In the genomic region with DNA sequence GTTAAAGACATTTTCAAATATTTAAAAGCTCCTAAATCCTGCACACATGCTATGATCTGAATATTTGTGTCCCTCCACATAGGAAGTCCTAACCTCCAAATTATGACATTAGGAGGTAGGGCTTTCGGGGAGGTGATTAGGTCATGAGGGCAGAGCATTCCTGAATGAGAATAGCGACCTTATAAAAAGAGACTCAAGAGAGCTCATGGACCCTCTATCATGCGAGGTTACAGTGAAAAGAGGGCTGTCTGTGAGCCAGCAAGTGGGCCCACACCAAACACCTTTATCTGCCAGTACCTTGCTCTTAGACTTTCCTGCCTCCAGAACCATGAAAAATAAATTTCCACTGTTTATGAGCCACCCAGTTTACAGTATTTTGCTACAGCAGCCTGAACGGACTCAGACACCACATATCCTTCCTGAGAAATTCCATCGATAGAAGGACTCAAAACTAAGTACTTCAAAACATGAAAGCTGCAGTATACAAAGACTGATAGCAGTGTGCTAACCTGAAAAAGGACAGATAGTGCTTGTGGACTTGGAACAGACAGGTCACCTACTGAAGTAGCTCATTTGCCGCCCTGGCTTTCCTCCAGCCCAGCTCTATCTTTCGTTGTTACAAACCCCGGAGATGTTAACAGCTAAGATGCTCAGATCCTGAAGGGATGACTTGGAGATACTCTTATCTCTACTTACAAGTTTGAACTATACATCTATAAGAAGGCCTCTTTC, we compare ENCODE assay signal across 20 cellular contexts.
"Had no signal": no experiment of that assay in that cellular context is flagged by ENCODE, and none has a peak within 500 bp of the region (broad histone marks: within the 10 kb centered on the region; RNA-seq: fewer than 3 reads in every experiment).

No MANE protein-coding gene starts in this region.

- H2AFZ ChIP-seq: neural progenitor cell had no signal

- H3K36me3 ChIP-seq: gastrocnemius medialis, lower lobe of right lung, neural progenitor cell, stomach, upper lobe of right lung had no signal

- H3K27me3 ChIP-seq: gastrocnemius medialis, neural progenitor cell, stomach, testis, upper lobe of right lung had no signal

- H3K4me2 ChIP-seq: neural progenitor cell had no signal

- H3K4me1 ChIP-seq: lower lobe of right lung, neural progenitor cell, testis, upper lobe of right lung had no signal

- H3K4me3 Mint-ChIP-seq: activated B cell treated with CpG ODN at 0.5 μM for 24 hours; activated CD8-positive, alpha-beta T cell treated with anti-CD3 and anti-CD28 coated beads for 36 hours; activated T-cell treated with anti-CD3 and anti-CD28 coated beads, Interleukin-2, amount 50 U/mL, for 4 hours; naive B cell; neural progenitor cell had no signal

- H3K9ac ChIP-seq: neural progenitor cell had no signal

- H3K4me1 Mint-ChIP-seq: neural progenitor cell had no signal

- DNase-seq: activated B cell treated with CpG ODN at 0.5 μM for 24 hours; activated CD4-positive, alpha-beta T cell treated with anti-CD3 and anti-CD28 coated beads for 48 hours; activated CD8-positive, alpha-beta T cell treated with anti-CD3 and anti-CD28 coated beads for 36 hours; activated effector memory CD4-positive, alpha-beta T cell treated with Interleukin-2 at 50 U/mL for 16 hours; activated T-cell treated with anti-CD3 and anti-CD28 coated beads, Interleukin-2, amount 50 U/mL, for 4 hours; central memory CD4-positive, alpha-beta T cell; effector CD8-positive, alpha-beta T cell; gastrocnemius medialis; lower lobe of right lung; naive B cell; stimulated activated CD4-positive, alpha-beta T cell treated with anti-CD3 and anti-CD28 coated beads, Interleukin-12 subunit alpha, Interleukin-12 subunit beta, amount 100 ng/mL, for 4 hours; stimulated activated CD4-positive, alpha-beta T cell treated with anti-CD3 and anti-CD28 coated beads, Interleukin-2, amount 100 ng/mL, for 24 hours; stomach; T-helper 2 cell; testis; upper lobe of right lung had no signal

- H3K9me3 Mint-ChIP-seq: activated B cell treated with CpG ODN at 0.5 μM for 24 hours had no signal

- H3K27me3 Mint-ChIP-seq: activated B cell treated with CpG ODN at 0.5 μM for 24 hours; activated CD8-positive, alpha-beta T cell treated with anti-CD3 and anti-CD28 coated beads for 36 hours; naive B cell had no signal

- FAIRE-seq: islet of Langerhans had no signal

- H3K27ac Mint-ChIP-seq: activated B cell treated with CpG ODN at 0.5 μM for 24 hours; activated CD8-positive, alpha-beta T cell treated with anti-CD3 and anti-CD28 coated beads for 36 hours; activated naive CD4-positive, alpha-beta T cell treated with anti-CD3 and anti-CD28 coated beads, Interleukin-2, amount 50 U/mL, for 72 hours; neural progenitor cell had no signal

- H3K4me3 ChIP-seq: coronary artery, gastrocnemius medialis, lower lobe of right lung, neural progenitor cell, stomach, testis, upper lobe of right lung had no signal

- H3K27ac ChIP-seq: coronary artery, gastrocnemius medialis, lower lobe of right lung, neural progenitor cell, stomach, testis, upper lobe of right lung had no signal

- H3K9me3 ChIP-seq: gastrocnemius medialis, lower lobe of right lung, stomach, testis, upper lobe of right lung had no signal
